ENCODE assay signal across 1 cellular context in the genomic region with DNA sequence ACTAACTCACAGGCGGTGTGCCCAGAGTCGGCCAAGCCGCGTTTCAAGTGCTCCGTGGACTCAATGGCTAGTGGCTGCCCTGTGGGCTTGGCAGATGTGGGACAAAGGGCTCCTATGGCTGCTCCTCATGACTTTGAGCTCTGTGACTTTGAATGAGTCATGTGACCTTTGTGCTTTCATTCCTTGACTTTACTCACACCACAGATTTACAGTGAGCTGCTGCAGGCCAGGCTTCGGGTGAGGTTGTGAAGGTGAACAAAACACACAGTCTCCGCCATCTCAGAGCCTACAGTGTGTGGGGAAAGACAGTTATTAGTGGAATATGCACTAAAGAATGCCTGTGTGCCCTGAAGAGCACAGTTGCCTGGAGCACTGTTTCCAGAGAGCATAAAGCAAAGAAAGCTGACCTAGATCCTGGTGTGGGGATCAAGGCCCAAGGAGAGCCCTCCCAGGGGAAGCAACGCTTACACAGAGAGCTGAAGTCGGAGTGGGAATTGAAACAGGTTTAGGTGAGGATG.
TF ChIP-seq lines count a peak whose summit lies in the region.

No MANE protein-coding gene starts in this region.

TF ChIP-seq in A549, 52 proteins besides CTCF, POLR2A, EP300 and RAD21 (continued from another document):
- TF ChIP-seq, protein P1, sequence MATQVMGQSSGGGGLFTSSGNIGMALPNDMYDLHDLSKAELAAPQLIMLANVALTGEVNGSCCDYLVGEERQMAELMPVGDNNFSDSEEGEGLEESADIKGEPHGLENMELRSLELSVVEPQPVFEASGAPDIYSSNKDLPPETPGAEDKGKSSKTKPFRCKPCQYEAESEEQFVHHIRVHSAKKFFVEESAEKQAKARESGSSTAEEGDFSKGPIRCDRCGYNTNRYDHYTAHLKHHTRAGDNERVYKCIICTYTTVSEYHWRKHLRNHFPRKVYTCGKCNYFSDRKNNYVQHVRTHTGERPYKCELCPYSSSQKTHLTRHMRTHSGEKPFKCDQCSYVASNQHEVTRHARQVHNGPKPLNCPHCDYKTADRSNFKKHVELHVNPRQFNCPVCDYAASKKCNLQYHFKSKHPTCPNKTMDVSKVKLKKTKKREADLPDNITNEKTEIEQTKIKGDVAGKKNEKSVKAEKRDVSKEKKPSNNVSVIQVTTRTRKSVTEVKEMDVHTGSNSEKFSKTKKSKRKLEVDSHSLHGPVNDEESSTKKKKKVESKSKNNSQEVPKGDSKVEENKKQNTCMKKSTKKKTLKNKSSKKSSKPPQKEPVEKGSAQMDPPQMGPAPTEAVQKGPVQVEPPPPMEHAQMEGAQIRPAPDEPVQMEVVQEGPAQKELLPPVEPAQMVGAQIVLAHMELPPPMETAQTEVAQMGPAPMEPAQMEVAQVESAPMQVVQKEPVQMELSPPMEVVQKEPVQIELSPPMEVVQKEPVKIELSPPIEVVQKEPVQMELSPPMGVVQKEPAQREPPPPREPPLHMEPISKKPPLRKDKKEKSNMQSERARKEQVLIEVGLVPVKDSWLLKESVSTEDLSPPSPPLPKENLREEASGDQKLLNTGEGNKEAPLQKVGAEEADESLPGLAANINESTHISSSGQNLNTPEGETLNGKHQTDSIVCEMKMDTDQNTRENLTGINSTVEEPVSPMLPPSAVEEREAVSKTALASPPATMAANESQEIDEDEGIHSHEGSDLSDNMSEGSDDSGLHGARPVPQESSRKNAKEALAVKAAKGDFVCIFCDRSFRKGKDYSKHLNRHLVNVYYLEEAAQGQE (IDR thresholded peaks at IDR 0.05), result no peak
- TF ChIP-seq PBX3 (IDR thresholded peaks at IDR 0.05) (no peak), CEBPB (IDR thresholded peaks at IDR 0.05) (no peak), ZNF302 (CRISPR knock-in tag; IDR thresholded peaks at IDR 0.05) (no peak), MAZ (IDR thresholded peaks at IDR 0.05; ENCODE audit: borderline replicate concordance, low read depth, low read length) (no peak), TP53 (CRISPR knock-in tag; IDR thresholded peaks at IDR 0.05) (no peak), POLR2AphosphoS2 (conservative IDR thresholded peaks at IDR 0.05; ENCODE audit: low read length) (no peak), HOXB5 (CRISPR knock-in tag; IDR thresholded peaks at IDR 0.05) (no peak), ATOH8 (CRISPR knock-in tag; IDR thresholded peaks at IDR 0.05; ENCODE audit: low read depth) (no peak), CHD2 (IDR thresholded peaks at IDR 0.05; ENCODE audit: low read length, partially characterized antibody) (no peak), CHD4 (IDR thresholded peaks at IDR 0.05; ENCODE audit: borderline replicate concordance) (no peak), NFE2L2 (conservative IDR thresholded peaks at IDR 0.05; ENCODE audit: low read length) (no peak), RCOR1 (IDR thresholded peaks at IDR 0.05; ENCODE audit: low read depth, low read length) (no peak)
- TF ChIP-seq, protein P2, sequence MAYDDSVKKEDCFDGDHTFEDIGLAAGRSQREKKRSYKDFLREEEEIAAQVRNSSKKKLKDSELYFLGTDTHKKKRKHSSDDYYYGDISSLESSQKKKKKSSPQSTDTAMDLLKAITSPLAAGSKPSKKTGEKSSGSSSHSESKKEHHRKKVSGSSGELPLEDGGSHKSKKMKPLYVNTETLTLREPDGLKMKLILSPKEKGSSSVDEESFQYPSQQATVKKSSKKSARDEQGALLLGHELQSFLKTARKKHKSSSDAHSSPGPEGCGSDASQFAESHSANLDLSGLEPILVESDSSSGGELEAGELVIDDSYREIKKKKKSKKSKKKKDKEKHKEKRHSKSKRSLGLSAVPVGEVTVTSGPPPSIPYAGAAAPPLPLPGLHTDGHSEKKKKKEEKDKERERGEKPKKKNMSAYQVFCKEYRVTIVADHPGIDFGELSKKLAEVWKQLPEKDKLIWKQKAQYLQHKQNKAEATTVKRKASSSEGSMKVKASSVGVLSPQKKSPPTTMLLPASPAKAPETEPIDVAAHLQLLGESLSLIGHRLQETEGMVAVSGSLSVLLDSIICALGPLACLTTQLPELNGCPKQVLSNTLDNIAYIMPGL (CRISPR knock-in tag; IDR thresholded peaks at IDR 0.05; ENCODE audit: borderline replicate concordance), result no peak
TF ChIP-seq in A549: peak in this region for 0.
